4 cellular contexts compared by ENCODE assay signal in genomic region chr3:56295161-56295560, GRCh38.
"Had no signal": no experiment of that assay in that cellular context is flagged by ENCODE, and none has a peak within 500 bp of the region (broad histone marks: within the 10 kb centered on the region; RNA-seq: fewer than 3 reads in every experiment).

No MANE protein-coding gene starts in this region.

- H2AFZ ChIP-seq: GM23338 had no signal

- H3K9me3 Mint-ChIP-seq: GM23338, H9 had no signal

- DNase-seq: H9, HCEC 1CT, IMR-90 had no signal

- H3K27ac Mint-ChIP-seq: GM23338, H9 had no signal

- H3K4me3 ChIP-seq: GM23338 had no signal

- H3K4me3 Mint-ChIP-seq: GM23338, H9 had no signal

- H3K4me2 ChIP-seq: GM23338 had no signal
